ENCODE assay signal across 8 cellular contexts in the genomic region with DNA sequence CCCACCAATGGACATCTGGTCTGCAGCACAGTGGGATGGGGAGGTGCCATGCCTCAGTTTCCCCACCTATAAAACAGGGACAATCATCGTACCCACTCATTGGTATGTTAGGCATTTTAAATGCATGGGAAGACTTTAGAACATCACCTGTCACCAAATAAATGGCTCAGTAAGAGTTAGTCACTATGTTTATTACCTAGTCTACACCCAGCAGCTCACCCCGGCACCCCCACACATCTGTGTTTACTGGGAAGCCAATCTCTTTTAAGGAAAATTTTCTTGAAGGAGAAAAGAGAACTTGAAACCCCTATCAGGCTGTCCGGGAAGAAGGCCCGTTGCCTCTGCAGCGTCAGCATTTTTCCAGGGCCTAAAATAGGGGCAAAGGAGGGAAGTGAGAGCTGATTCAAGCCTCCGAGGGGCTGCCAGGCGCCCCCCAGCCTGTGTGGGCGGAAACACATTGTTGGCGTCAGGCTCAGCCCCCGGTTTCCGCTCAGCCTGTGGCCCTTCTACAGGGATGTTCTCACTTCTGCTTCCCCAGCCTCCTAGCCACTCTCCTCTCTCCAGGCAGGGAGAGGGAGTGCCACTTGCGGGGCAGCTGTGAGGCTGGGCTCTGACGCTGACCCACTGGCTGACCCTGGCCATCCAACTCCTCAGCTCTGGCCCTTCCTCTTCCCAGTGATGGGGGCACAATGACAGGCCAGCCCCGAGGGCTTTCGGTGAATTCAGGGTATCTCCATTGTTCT. TPM values are rescaled to one million over a fixed set of nuclear protein-coding genes. Genes with fewer than 3 reads are reported as not detected.
DNase-seq lines count a peak whose midpoint lies in the region; ATAC-seq and TF ChIP-seq lines count a peak whose summit lies in the region.

No MANE protein-coding gene starts in this region.

- H3K27me3 ChIP-seq in GM06990 (replicated peaks; ENCODE audit: control insufficient read depth, insufficient read depth, low read length): no peaks in the 10 kb centered on the region; the same call in 1 of the 2 replicates

- H3K36me3 ChIP-seq in GM06990 (ENCODE audit: control insufficient read depth, insufficient read depth, low read length): no peaks in the 10 kb centered on the region

- TF ChIP-seq CTCF in GM06990 (IDR thresholded peaks at IDR 0.05; ENCODE audit: insufficient read depth, low read length, poor library complexity, severe bottlenecking) (no peak), fibroblast of villous mesenchyme (IDR thresholded peaks at IDR 0.05; ENCODE audit: insufficient read depth, low read depth, low read length) (no peak)

- DNase-seq in GM06990 (ENCODE audit: extremely low read depth, insufficient read length) (peak; percentile 72), MV-4-11 (lab: John Stamatoyannopoulos, UW) (peak; percentile 98), fibroblast of villous mesenchyme (ENCODE audit: low read depth) (peak; percentile 45), retina (peak; percentile 37), NCI-H82 (lab: John Stamatoyannopoulos, UW) (no peak), NCI-H146 treated with DMSO at 0.1 percent for 48 hours (lab: John Stamatoyannopoulos, UW; ENCODE audit: unreplicated experiment) (no peak)
- DNase-seq in activated effector memory CD4-positive, alpha-beta T cell treated with anti-CD3 and anti-CD28 coated beads, Interleukin-2, amount 50 U/mL, for 16 hours: no peak

- H3K4me3 ChIP-seq in GM06990 (replicated peaks; ENCODE audit: low read depth, low read length) (no peak overlapping the region), fibroblast of villous mesenchyme (ENCODE audit: low read depth, low read length) (no peak overlapping the region)

- ATAC-seq in GM21737 (IDR thresholded peaks at IDR 0.05; ENCODE audit: unreplicated experiment): peak; percentile 76

RNA-seq across cellular contexts. Expression of gene CSF1R, which starts 4.6 kb away (rescaled TPM):
- total RNA-seq in fibroblast of villous mesenchyme: under 0.01 TPM in 2 replicates

Comparison
In these comparisons a context has a peak if more than half of its experiments do, and no peak if none do; other contexts are left out.
1. DNase-seq: peak in GM06990 (single experiment), MV-4-11 (single experiment), fibroblast of villous mesenchyme (single experiment) and retina (single experiment); none in activated effector memory CD4-positive, alpha-beta T cell treated with anti-CD3 and anti-CD28 coated beads, Interleukin-2, amount 50 U/mL, for 16 hours (single experiment), NCI-H82 (single experiment) and NCI-H146 treated with DMSO at 0.1 percent for 48 hours (single experiment).